In genomic region chr3:18097473-18097872, GRCh38 we compare ENCODE assay signal across 29 cellular contexts.
"Had no signal": no experiment of that assay in that cellular context is flagged by ENCODE, and none has a peak within 500 bp of the region (broad histone marks: within the 10 kb centered on the region; RNA-seq: fewer than 3 reads in every experiment).

No MANE protein-coding gene starts in this region.

- H3K27me3 ChIP-seq: brain microvascular endothelial cell, colonic mucosa, SJSA1 had no signal

- H3K4me3 Mint-ChIP-seq: activated CD4-positive, alpha-beta T cell treated with anti-CD3 and anti-CD28 coated beads for 36 hours; activated CD4-positive, alpha-beta T cell treated with anti-CD3 and anti-CD28 coated beads, Interleukin-2, amount 10 ng/mL, durations not matched to agents 7 days and 5 days; activated CD8-positive, alpha-beta T cell treated with anti-CD3 and anti-CD28 coated beads, Interleukin-2, amount 10 ng/mL, durations not matched to agents 7 days and 5 days; activated naive CD8-positive, alpha-beta T cell treated with anti-CD3 and anti-CD28 coated beads for 36 hours; activated T-cell treated with anti-CD3 and anti-CD28 coated beads, Interleukin-2, amount 50 U/mL, for 24 hours; T-helper 1 cell treated with Interleukin-12 subunit alpha and Interleukin-12 subunit beta and Interleukin-4 antibody, amounts not matched to agents 30 μg/mL and 1 μg/mL, for 36 hours; T-helper 2 cell treated with Interferon-gamma antibody and Interleukin-4, amounts not matched to agents 5 μg/mL and 100 μg/mL, for 36 hours; WTC11 had no signal

- H3K27ac Mint-ChIP-seq: activated CD4-positive, alpha-beta T cell treated with anti-CD3 and anti-CD28 coated beads for 36 hours; activated CD4-positive, alpha-beta T cell treated with anti-CD3 and anti-CD28 coated beads, Interleukin-2, amount 10 ng/mL, durations not matched to agents 7 days and 5 days; activated CD8-positive, alpha-beta T cell treated with anti-CD3 and anti-CD28 coated beads, Interleukin-2, amount 10 ng/mL, durations not matched to agents 7 days and 5 days; activated naive CD8-positive, alpha-beta T cell treated with anti-CD3 and anti-CD28 coated beads for 36 hours; activated T-cell treated with anti-CD3 and anti-CD28 coated beads, Interleukin-2, amount 50 U/mL, for 24 hours; T-helper 1 cell treated with Interleukin-12 subunit alpha and Interleukin-12 subunit beta and Interleukin-4 antibody, amounts not matched to agents 30 μg/mL and 1 μg/mL, for 36 hours; T-helper 2 cell treated with Interferon-gamma antibody and Interleukin-4, amounts not matched to agents 5 μg/mL and 100 μg/mL, for 36 hours; WTC11 had no signal

- DNase-seq: activated CD4-positive, alpha-beta T cell treated with anti-CD3 and anti-CD28 coated beads for 36 hours; activated CD4-positive, alpha-beta T cell treated with anti-CD3 and anti-CD28 coated beads, Interleukin-2, amount 10 ng/mL, durations not matched to agents 7 days and 5 days; activated CD4-positive, alpha-beta T cell treated with anti-CD3 and anti-CD28 coated beads, Interleukin-2, amount 50 U/mL, for 48 hours; activated CD8-positive, alpha-beta T cell treated with anti-CD3 and anti-CD28 coated beads, Interleukin-2, amount 10 ng/mL, durations not matched to agents 7 days and 5 days; activated effector memory CD4-positive, alpha-beta T cell treated with Interleukin-2 at 50 U/mL for 16 hours; activated naive CD4-positive, alpha-beta T cell treated with anti-CD3 and anti-CD28 coated beads, Interleukin-2, amount 50 U/mL, for 16 hours; activated naive CD8-positive, alpha-beta T cell treated with anti-CD3 and anti-CD28 coated beads for 36 hours; activated T-cell treated with anti-CD3 and anti-CD28 coated beads, Interleukin-2, amount 50 U/mL, for 24 hours; amniotic stem cell; aorta; brain microvascular endothelial cell; central memory CD4-positive, alpha-beta T cell; colonic mucosa; NCI-H1105; NCI-H1417 treated with DMSO at 0.1 percent for 48 hours; NCI-H1694; NCI-H1930; NCI-H2081 treated with DMSO at 0.1 percent for 48 hours; NCI-H510A; NCI-H526; NCI-H748 treated with DMSO at 0.1 percent for 48 hours; NK-92 treated with Interleukin-12 subunit alpha and Interleukin-12 subunit beta, amount 100 ng/mL, for 24 hours; SHP77 treated with DMSO at 0.1 percent for 48 hours; SK-N-SH had no signal

- H3K4me3 ChIP-seq: colonic mucosa, SJSA1 had no signal

- ATAC-seq: activated CD4-positive, alpha-beta T cell treated with anti-CD3 and anti-CD28 coated beads for 36 hours; activated CD4-positive, CD25-positive, alpha-beta regulatory T cell treated with anti-CD3 and anti-CD28 coated beads, Interleukin-2, amount 50 U/mL, for 24 hours; activated CD8-positive, alpha-beta T cell treated with anti-CD3 and anti-CD28 coated beads, Interleukin-2, amount 10 ng/mL, durations not matched to agents 7 days and 5 days; WTC11 had no signal

- H3K4me1 ChIP-seq: colonic mucosa had no signal

- H3K27me3 Mint-ChIP-seq: activated naive CD8-positive, alpha-beta T cell treated with anti-CD3 and anti-CD28 coated beads for 36 hours had no signal

- H3K36me3 ChIP-seq: brain microvascular endothelial cell, colonic mucosa, SJSA1 had no signal

- H3K9me3 ChIP-seq: colonic mucosa, SK-N-SH had no signal

- H3K27ac ChIP-seq: brain microvascular endothelial cell, colonic mucosa, SJSA1 had no signal
